26 cellular contexts compared by ENCODE assay signal in genomic region chr4:33543941-33544450, GRCh38.
"Had no signal": no experiment of that assay in that cellular context is flagged by ENCODE, and none has a peak within 500 bp of the region (broad histone marks: within the 10 kb centered on the region; RNA-seq: fewer than 3 reads in every experiment).

No MANE protein-coding gene starts in this region.

- H3K27me3 ChIP-seq: heart left ventricle, spleen, suprapubic skin, tibial nerve had no signal

- H3K36me3 ChIP-seq: heart left ventricle, spleen, suprapubic skin, tibial nerve, WERI-Rb-1 had no signal

- H3K4me3 ChIP-seq: heart left ventricle, spleen, suprapubic skin, tibial nerve had no signal

- DNase-seq: activated CD4-positive, alpha-beta memory T cell treated with anti-CD3 and anti-CD28 coated beads for 36 hours; activated CD4-positive, alpha-beta T cell treated with anti-CD3 and anti-CD28 coated beads for 48 hours; activated CD8-positive, alpha-beta memory T cell treated with anti-CD3 and anti-CD28 coated beads, Interleukin-2, amount 50 U/mL, for 4 hours; activated gamma-delta T cell; activated naive CD8-positive, alpha-beta T cell treated with anti-CD3 and anti-CD28 coated beads, Interleukin-2, amount 50 U/mL, for 24 hours; activated T-cell treated with anti-CD3 and anti-CD28 coated beads, Interleukin-2, amount 50 U/mL, for 24 hours; amygdala; caudate nucleus; cortex of kidney; effector memory CD8-positive, alpha-beta T cell; foreskin fibroblast; heart left ventricle; hypothalamus; immature natural killer cell; midbrain; naive thymus-derived CD4-positive, alpha-beta T cell; nucleus accumbens; posterior cingulate gyrus; right cardiac atrium; spleen; stimulated activated naive CD4-positive, alpha-beta T cell; T-helper 9 cell; WERI-Rb-1 had no signal

- H3K27ac ChIP-seq: heart left ventricle, spleen, suprapubic skin, tibial nerve, WERI-Rb-1 had no signal

- ATAC-seq: activated CD4-positive, CD25-positive, alpha-beta regulatory T cell treated with anti-CD3 and anti-CD28 coated beads, Interleukin-2, amount 50 U/mL, for 24 hours; activated naive CD8-positive, alpha-beta T cell treated with anti-CD3 and anti-CD28 coated beads, Interleukin-2, amount 50 U/mL, for 24 hours; effector memory CD8-positive, alpha-beta T cell; heart left ventricle; naive thymus-derived CD4-positive, alpha-beta T cell; right cardiac atrium had no signal

- H3K4me1 ChIP-seq: heart left ventricle, spleen, suprapubic skin, tibial nerve had no signal
